Comparison of ENCODE assay signal across 13 cellular contexts in genomic region chr7:152989889-152990380, GRCh38.
DNase-seq lines count a peak whose midpoint lies in the region; ATAC-seq and TF ChIP-seq lines count a peak whose summit lies in the region.
"Had no signal": no experiment of that assay in that cellular context is flagged by ENCODE, and none has a peak within 500 bp of the region (broad histone marks: within the 10 kb centered on the region; RNA-seq: fewer than 3 reads in every experiment).

No MANE protein-coding gene starts in this region.

- ATAC-seq in HG02642 (IDR thresholded peaks at IDR 0.05; ENCODE audit: poor library complexity, unreplicated experiment) (no peak), HG03342 (IDR thresholded peaks at IDR 0.05; ENCODE audit: unreplicated experiment) (no peak)

- H3K27ac ChIP-seq in HUES6 (ENCODE audit: low read depth, low read length), result peak overlapping the region; percentile 73
- H3K27ac ChIP-seq: SJCRH30 had no signal

- H3K27me3 Mint-ChIP-seq in chondrocyte (ENCODE audit: low read depth), result no peaks in the 10 kb centered on the region

- H3K4me1 Mint-ChIP-seq in chondrocyte (ENCODE audit: low read depth), result peaks cover 12% of the 10 kb centered on the region

- DNase-seq in NCI-H2171 treated with DMSO at 0.1 percent for 48 hours (lab: John Stamatoyannopoulos, UW), result peak; percentile 43
- DNase-seq in NCI-H2171 (lab: John Stamatoyannopoulos, UW), result no peak
- no peak for DNase-seq in chondrocyte (ENCODE audit: low spot score)
- peak; percentile 53 for DNase-seq in myocyte (ENCODE audit: low read depth)
- DNase-seq in HK-2 (ENCODE audit: unreplicated experiment), result no peak
- DNase-seq: amniotic stem cell; MG63; occipital lobe; SJCRH30; stimulated activated CD8-positive, alpha-beta memory T cell treated with anti-CD3 and anti-CD28 coated beads, Interleukin-4, amount 100 ng/mL, for 48 hours had no signal

- peak overlapping the region; percentile 58 for H3K9ac ChIP-seq in HUES6 (ENCODE audit: low read length)

- H3K9me3 ChIP-seq in HUES6 (ENCODE audit: control insufficient read depth, insufficient read depth, low read depth, low read length), result peaks cover 16% of the 10 kb centered on the region; the same call in 1 of the 2 replicates
- H3K9me3 ChIP-seq: MG63, SJCRH30 had no signal

- no peaks in the 10 kb centered on the region for H3K36me3 ChIP-seq in HUES6 (ENCODE audit: control insufficient read depth, insufficient read depth, low read length)
- H3K36me3 ChIP-seq: MG63, SJCRH30 had no signal

- peaks cover 2% of the 10 kb centered on the region for H3K36me3 Mint-ChIP-seq in chondrocyte (ENCODE audit: low read depth)

- no peak overlapping the region for H3K4me3 ChIP-seq in HUES6 (ENCODE audit: low read depth, low read length)
- H3K4me3 ChIP-seq: MG63, SJCRH30 had no signal

- H3K4me1 ChIP-seq in HUES6 (ENCODE audit: control insufficient read depth, insufficient read depth, low read length), result peaks cover 35% of the 10 kb centered on the region
- H3K4me1 ChIP-seq: SJCRH30 had no signal

- H3K4me3 Mint-ChIP-seq in chondrocyte (ENCODE audit: unreplicated experiment), result peak overlapping the region; percentile 38

- no peak for TF ChIP-seq CTCF in chondrocyte (IDR thresholded peaks at IDR 0.05)

- H3K27me3 ChIP-seq in HUES6 (ENCODE audit: control insufficient read depth, insufficient read depth, low read length), result no peaks in the 10 kb centered on the region
- H3K27me3 ChIP-seq: MG63, SJCRH30 had no signal

- H3K9me3 Mint-ChIP-seq in chondrocyte (ENCODE audit: low read depth), result peaks cover 8% of the 10 kb centered on the region

- H3K27ac Mint-ChIP-seq in chondrocyte (ENCODE audit: unreplicated experiment), result peak overlapping the region; percentile 85

Comparison
In these comparisons a context has a peak if more than half of its experiments do, and no peak if none do; other contexts are left out.
1. DNase-seq: peak in NCI-H2171 treated with DMSO at 0.1 percent for 48 hours (single experiment) and myocyte (single experiment); none in NCI-H2171 (single experiment), chondrocyte (single experiment) and HK-2 (single experiment).